Comparison of ENCODE assay signal across 8 cellular contexts in the genomic region with DNA sequence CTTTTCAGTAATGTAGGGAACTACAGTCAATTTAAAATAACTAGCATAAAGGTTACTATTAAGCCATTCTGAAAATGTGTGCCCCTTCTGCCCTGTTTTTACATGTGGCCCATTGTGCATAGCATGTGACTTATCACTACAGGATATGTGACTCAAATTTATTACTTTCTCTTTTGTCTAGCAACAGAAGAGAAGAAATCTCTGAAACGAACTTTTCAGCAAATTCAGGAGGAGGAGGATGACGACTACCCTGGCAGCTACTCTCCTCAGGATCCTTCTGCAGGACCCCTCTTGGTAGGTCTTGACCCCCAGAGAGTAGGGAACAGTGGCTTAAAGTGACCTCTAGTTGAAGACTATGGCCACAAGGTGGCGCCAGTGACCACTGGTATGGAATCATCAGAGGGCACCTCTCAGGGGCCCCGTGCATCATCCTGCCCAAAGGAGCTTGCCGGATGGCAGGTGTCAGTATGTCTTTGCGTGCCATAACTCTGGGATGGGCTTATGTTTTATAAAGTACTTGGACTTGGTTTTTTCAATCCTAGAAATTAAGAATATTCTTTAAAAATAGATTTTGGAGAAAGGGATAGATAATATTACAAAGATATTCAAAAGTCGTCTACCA. TPM values are rescaled to one million over a fixed set of nuclear protein-coding genes. Genes with fewer than 3 reads are reported as not detected.
A peak's percentile ranks its signal among the peaks of the same experiment; 100 is the strongest.
DNase-seq lines count a peak whose midpoint lies in the region; ATAC-seq and TF ChIP-seq lines count a peak whose summit lies in the region.

No MANE protein-coding gene starts in this region.

- peak; percentile 77 for DNase-seq in G401 (ENCODE audit: low spot score)
- peak; percentile 65 for DNase-seq in NCI-H526 treated with DMSO at 0.1 percent for 48 hours (lab: John Stamatoyannopoulos, UW)
- DNase-seq in activated CD4-positive, alpha-beta T cell treated with anti-CD3 and anti-CD28 coated beads, Interleukin-2, amount 10 ng/mL, durations not matched to agents 24 days and 14 days, result peak; percentile 92
- DNase-seq in colonic mucosa, result peak; percentile 84
- DNase-seq in stimulated activated CD4-positive, alpha-beta T cell treated with anti-CD3 and anti-CD28 coated beads, TNF-alpha, amount 100 ng/mL, for 4 hours (ENCODE audit: low read depth in 3 of 3), result peak; percentile 35 to 48 (median 47)

- H3K36me3 Mint-ChIP-seq in activated CD4-positive, alpha-beta T cell treated with anti-CD3 and anti-CD28 coated beads, Interleukin-2, amount 10 ng/mL, durations not matched to agents 24 days and 14 days (ENCODE audit: low read depth), result peaks cover 35% of the 10 kb centered on the region

- 21% methylated on average over 7 of the region's 7 CpGs for WGBS in liver

- peak overlapping the region; percentile 80 for H3K27ac Mint-ChIP-seq in activated CD4-positive, alpha-beta T cell treated with anti-CD3 and anti-CD28 coated beads, Interleukin-2, amount 10 ng/mL, durations not matched to agents 24 days and 14 days

- intact Hi-C loops in activated CD4-positive, alpha-beta T cell treated with anti-CD3 and anti-CD28 coated beads, Interleukin-2, amount 10 ng/mL, durations not matched to agents 24 days and 14 days (cut with micrococcal nuclease), result loop anchor here (1.0 kb wide), 2 partner anchors 108 to 164 kb away; a partner anchor contains a TSS
- intact Hi-C loops in colonic mucosa (cut with DNase I), result loop anchor here (2.0 to 5.0 kb wide), 2 partner anchors 110 to 163 kb away; a partner anchor contains a TSS

- H3K4me3 ChIP-seq in colonic mucosa (no peak overlapping the region), liver (ENCODE audit: low read depth in 1 of 3, low read length in 3 of 3) (no peak overlapping the region)

- ATAC-seq in HG03139 (IDR thresholded peaks at IDR 0.05; ENCODE audit: unreplicated experiment) (peak; percentile 55), HG02884 (IDR thresholded peaks at IDR 0.05; ENCODE audit: unreplicated experiment) (no peak)

- H3K9me3 ChIP-seq in colonic mucosa (no peaks in the 10 kb centered on the region), liver (ENCODE audit: control insufficient read depth in 4 of 4, low read length in 3 of 4) (no peaks in the 10 kb centered on the region)

- H3K9me3 Mint-ChIP-seq in activated CD4-positive, alpha-beta T cell treated with anti-CD3 and anti-CD28 coated beads, Interleukin-2, amount 10 ng/mL, durations not matched to agents 24 days and 14 days, result no peaks in the 10 kb centered on the region

- H3K27me3 ChIP-seq in colonic mucosa (no peaks in the 10 kb centered on the region), liver (ENCODE audit: control insufficient read depth in 4 of 4, insufficient read depth in 4 of 4, low read length in 3 of 4) (no peaks in the 10 kb centered on the region)

- H3K27ac ChIP-seq in colonic mucosa (no peak overlapping the region), liver (ENCODE audit: low read depth in 1 of 2, low read length in 2 of 2) (peak overlapping the region; percentile 23 to 48)

- no peaks in the 10 kb centered on the region for H3K36me3 ChIP-seq in colonic mucosa
- peaks cover 0 to 22% (median 12%) of the 10 kb centered on the region in 4 donors for H3K36me3 ChIP-seq in liver (ENCODE audit: control insufficient read depth in 4 of 4, insufficient read depth in 3 of 4, low read depth in 1 of 4, low read length in 3 of 4)

- H3K4me3 Mint-ChIP-seq in activated CD4-positive, alpha-beta T cell treated with anti-CD3 and anti-CD28 coated beads, Interleukin-2, amount 10 ng/mL, durations not matched to agents 24 days and 14 days, result peak overlapping the region; percentile 22

- no peak overlapping the region for H3K9ac ChIP-seq in colonic mucosa (ENCODE audit: low read depth in 2 of 2, low read length in 2 of 2)
- no peak overlapping the region for H3K9ac ChIP-seq in liver (ENCODE audit: low read depth in 1 of 2, low read length in 2 of 2)

- TF ChIP-seq CTCF in colonic mucosa (IDR thresholded peaks at IDR 0.05) (peak; percentile 87), liver (IDR thresholded peaks at IDR 0.05; ENCODE audit: low read depth, low read length, missing input control) (peak; percentile 65)

- in situ Hi-C loops in G401 (cut with HindIII; ENCODE audit: low sequenced_read_pairs), result no loop called here

- H3K4me1 ChIP-seq in colonic mucosa (peaks cover 4% of the 10 kb centered on the region), liver (ENCODE audit: control insufficient read depth in 4 of 4, insufficient read depth in 4 of 4, low read length in 3 of 4) (peaks cover 6 to 27% (median 20%) of the 10 kb centered on the region in 4 donors)

- H3K4me1 Mint-ChIP-seq in activated CD4-positive, alpha-beta T cell treated with anti-CD3 and anti-CD28 coated beads, Interleukin-2, amount 10 ng/mL, durations not matched to agents 24 days and 14 days, result peaks cover 19% of the 10 kb centered on the region

- TF ChIP-seq RAD21 in liver (IDR thresholded peaks at IDR 0.05), result peak; percentile 97

- no peaks in the 10 kb centered on the region for H3K27me3 Mint-ChIP-seq in activated CD4-positive, alpha-beta T cell treated with anti-CD3 and anti-CD28 coated beads, Interleukin-2, amount 10 ng/mL, durations not matched to agents 24 days and 14 days

TF ChIP-seq in liver, 16 proteins besides CTCF, POLR2A, EP300 and RAD21:
- TF ChIP-seq, protein P1, sequence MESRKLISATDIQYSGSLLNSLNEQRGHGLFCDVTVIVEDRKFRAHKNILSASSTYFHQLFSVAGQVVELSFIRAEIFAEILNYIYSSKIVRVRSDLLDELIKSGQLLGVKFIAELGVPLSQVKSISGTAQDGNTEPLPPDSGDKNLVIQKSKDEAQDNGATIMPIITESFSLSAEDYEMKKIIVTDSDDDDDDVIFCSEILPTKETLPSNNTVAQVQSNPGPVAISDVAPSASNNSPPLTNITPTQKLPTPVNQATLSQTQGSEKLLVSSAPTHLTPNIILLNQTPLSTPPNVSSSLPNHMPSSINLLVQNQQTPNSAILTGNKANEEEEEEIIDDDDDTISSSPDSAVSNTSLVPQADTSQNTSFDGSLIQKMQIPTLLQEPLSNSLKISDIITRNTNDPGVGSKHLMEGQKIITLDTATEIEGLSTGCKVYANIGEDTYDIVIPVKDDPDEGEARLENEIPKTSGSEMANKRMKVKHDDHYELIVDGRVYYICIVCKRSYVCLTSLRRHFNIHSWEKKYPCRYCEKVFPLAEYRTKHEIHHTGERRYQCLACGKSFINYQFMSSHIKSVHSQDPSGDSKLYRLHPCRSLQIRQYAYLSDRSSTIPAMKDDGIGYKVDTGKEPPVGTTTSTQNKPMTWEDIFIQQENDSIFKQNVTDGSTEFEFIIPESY (IDR thresholded peaks at IDR 0.05), result no peak
- TF ChIP-seq TAF1 (conservative IDR thresholded peaks at IDR 0.05) (no peak), YY1 (IDR thresholded peaks at IDR 0.05) (peak; percentile 24), FOXA2 (IDR thresholded peaks at IDR 0.05) (no peak), HNF4A (conservative IDR thresholded peaks at IDR 0.05) (no peak), HNF4G (IDR thresholded peaks at IDR 0.05) (no peak), NR2F2 (IDR thresholded peaks at IDR 0.05) (peak; percentile 82), SP1 (IDR thresholded peaks at IDR 0.05) (no peak), RXRA (IDR thresholded peaks at IDR 0.05) (peak; percentile 9 to 52)
- TF ChIP-seq, protein P2, sequence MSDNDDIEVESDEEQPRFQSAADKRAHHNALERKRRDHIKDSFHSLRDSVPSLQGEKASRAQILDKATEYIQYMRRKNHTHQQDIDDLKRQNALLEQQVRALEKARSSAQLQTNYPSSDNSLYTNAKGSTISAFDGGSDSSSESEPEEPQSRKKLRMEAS (IDR thresholded peaks at IDR 0.05), result peak; percentile 11

RNA-seq across cellular contexts. Expression of a gene that starts 23.9 kb away (rescaled TPM):
- total RNA-seq in G401 (2014; rRNA removed; shearing (Covaris generic)), result 7.2 and 13.8 TPM in 2 replicates
- total RNA-seq in activated CD4-positive, alpha-beta T cell treated with anti-CD3 and anti-CD28 coated beads, Interleukin-2, amount 10 ng/mL, durations not matched to agents 24 days and 14 days, result 49.8 and 51.2 TPM in 2 replicates
- total RNA-seq in colonic mucosa (10 to 100 TPM; 22.7 to 42.5 TPM), liver (10 to 100 TPM; 26.9 to 34.3 TPM)
- 10 to 100 TPM in 1 of 2 donors, 1 to 10 TPM in 1; 5.8 to 31.9 TPM for polyA plus RNA-seq in liver

RNA-seq across cellular contexts. Expression of a gene that starts 24.2 kb away (rescaled TPM):
- 32.9 and 37.7 TPM in 2 replicates for total RNA-seq in G401 (2014; rRNA removed; shearing (Covaris generic))
- total RNA-seq in activated CD4-positive, alpha-beta T cell treated with anti-CD3 and anti-CD28 coated beads, Interleukin-2, amount 10 ng/mL, durations not matched to agents 24 days and 14 days, result 43.3 and 48.8 TPM in 2 replicates
- total RNA-seq in colonic mucosa (10 to 100 TPM; 10.2 to 23.0 TPM), liver (10 to 100 TPM; 15.4 to 20.4 TPM)
- 1 to 10 TPM; 4.6 to 7.3 TPM for polyA plus RNA-seq in liver
